1 cellular context compared by ENCODE assay signal in genomic region chr1:109989656-109990653, GRCh38.
A peak's percentile ranks its signal among the peaks of the same experiment; 100 is the strongest.
TF ChIP-seq lines count a peak whose summit lies in the region.

No MANE protein-coding gene starts in this region.

TF ChIP-seq in GM12878, 131 proteins besides CTCF, POLR2A, EP300 and RAD21:
- TF ChIP-seq ETV6 (conservative IDR thresholded peaks at IDR 0.05 in 1 of 2, IDR thresholded peaks at IDR 0.05 in 1 of 2; ENCODE audit: borderline replicate concordance in 1 of 2, low read depth in 1 of 2) = no peak
- no peak for TF ChIP-seq RUNX3 (IDR thresholded peaks at IDR 0.05; ENCODE audit: low read length)
- TF ChIP-seq POLR2AphosphoS5 (IDR thresholded peaks at IDR 0.05; ENCODE audit: low read length) = no peak
- no peak for TF ChIP-seq YY1 (IDR thresholded peaks at IDR 0.05; ENCODE audit: low read depth, low read length)
- TF ChIP-seq, protein P1, sequence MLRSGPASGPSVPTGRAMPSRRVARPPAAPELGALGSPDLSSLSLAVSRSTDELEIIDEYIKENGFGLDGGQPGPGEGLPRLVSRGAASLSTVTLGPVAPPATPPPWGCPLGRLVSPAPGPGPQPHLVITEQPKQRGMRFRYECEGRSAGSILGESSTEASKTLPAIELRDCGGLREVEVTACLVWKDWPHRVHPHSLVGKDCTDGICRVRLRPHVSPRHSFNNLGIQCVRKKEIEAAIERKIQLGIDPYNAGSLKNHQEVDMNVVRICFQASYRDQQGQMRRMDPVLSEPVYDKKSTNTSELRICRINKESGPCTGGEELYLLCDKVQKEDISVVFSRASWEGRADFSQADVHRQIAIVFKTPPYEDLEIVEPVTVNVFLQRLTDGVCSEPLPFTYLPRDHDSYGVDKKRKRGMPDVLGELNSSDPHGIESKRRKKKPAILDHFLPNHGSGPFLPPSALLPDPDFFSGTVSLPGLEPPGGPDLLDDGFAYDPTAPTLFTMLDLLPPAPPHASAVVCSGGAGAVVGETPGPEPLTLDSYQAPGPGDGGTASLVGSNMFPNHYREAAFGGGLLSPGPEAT (IDR thresholded peaks at IDR 0.05; ENCODE audit: low read depth) = no peak
- TF ChIP-seq GATAD2B (conservative IDR thresholded peaks at IDR 0.05; ENCODE audit: low read depth) = 0 out of 2 replicates have a peak, but pooled peaks have one; percentile 25
- no peak for TF ChIP-seq RB1 (IDR thresholded peaks at IDR 0.05; ENCODE audit: borderline replicate concordance)
- no peak for TF ChIP-seq CEBPB (IDR thresholded peaks at IDR 0.05; ENCODE audit: borderline replicate concordance in 1 of 2, low read depth in 2 of 2, low read length in 2 of 2)
- peak in 1 of 2 experiments; percentile 10; a peak in 1 of 4 replicates for TF ChIP-seq IKZF2 (IDR thresholded peaks at IDR 0.05)
- no peak for TF ChIP-seq WRNIP1 (IDR thresholded peaks at IDR 0.05; ENCODE audit: borderline replicate concordance, low read depth, low read length)
- no peak for TF ChIP-seq RAD51 (IDR thresholded peaks at IDR 0.05)
- no peak for TF ChIP-seq POU2F2 (IDR thresholded peaks at IDR 0.05; ENCODE audit: borderline replicate concordance, low read depth, low read length)
- TF ChIP-seq, protein P2, sequence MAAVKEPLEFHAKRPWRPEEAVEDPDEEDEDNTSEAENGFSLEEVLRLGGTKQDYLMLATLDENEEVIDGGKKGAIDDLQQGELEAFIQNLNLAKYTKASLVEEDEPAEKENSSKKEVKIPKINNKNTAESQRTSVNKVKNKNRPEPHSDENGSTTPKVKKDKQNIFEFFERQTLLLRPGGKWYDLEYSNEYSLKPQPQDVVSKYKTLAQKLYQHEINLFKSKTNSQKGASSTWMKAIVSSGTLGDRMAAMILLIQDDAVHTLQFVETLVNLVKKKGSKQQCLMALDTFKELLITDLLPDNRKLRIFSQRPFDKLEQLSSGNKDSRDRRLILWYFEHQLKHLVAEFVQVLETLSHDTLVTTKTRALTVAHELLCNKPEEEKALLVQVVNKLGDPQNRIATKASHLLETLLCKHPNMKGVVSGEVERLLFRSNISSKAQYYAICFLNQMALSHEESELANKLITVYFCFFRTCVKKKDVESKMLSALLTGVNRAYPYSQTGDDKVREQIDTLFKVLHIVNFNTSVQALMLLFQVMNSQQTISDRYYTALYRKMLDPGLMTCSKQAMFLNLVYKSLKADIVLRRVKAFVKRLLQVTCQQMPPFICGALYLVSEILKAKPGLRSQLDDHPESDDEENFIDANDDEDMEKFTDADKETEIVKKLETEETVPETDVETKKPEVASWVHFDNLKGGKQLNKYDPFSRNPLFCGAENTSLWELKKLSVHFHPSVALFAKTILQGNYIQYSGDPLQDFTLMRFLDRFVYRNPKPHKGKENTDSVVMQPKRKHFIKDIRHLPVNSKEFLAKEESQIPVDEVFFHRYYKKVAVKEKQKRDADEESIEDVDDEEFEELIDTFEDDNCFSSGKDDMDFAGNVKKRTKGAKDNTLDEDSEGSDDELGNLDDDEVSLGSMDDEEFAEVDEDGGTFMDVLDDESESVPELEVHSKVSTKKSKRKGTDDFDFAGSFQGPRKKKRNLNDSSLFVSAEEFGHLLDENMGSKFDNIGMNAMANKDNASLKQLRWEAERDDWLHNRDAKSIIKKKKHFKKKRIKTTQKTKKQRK (IDR thresholded peaks at IDR 0.05; ENCODE audit: low read depth, low read length) = no peak
- TF ChIP-seq, protein P3, sequence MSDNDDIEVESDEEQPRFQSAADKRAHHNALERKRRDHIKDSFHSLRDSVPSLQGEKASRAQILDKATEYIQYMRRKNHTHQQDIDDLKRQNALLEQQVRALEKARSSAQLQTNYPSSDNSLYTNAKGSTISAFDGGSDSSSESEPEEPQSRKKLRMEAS (IDR thresholded peaks at IDR 0.05; ENCODE audit: low read depth, low read length) = no peak
- TF ChIP-seq ASH2L (IDR thresholded peaks at IDR 0.05; ENCODE audit: borderline replicate concordance, low read depth) = no peak
